ENCODE assay signal across 24 cellular contexts in the genomic region with DNA sequence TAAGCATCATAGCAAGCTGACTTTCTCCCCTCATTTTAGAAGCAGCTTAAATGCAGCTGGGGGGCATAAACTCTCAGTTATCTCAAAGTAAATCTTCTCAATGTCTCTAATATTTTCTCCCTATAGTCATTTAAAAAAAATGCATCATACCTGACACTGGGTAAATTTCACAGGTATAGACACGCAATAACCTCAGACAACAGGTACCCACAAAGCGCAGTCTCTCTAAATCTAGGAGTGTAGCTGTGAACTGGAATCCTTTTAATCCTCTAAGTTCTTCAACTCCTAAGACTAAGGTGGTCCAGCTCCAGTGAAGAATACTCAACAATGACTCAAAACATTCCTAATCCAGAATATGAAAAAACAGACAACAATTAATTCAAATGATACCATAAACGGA.
"Had no signal": no experiment of that assay in that cellular context is flagged by ENCODE, and none has a peak within 500 bp of the region (broad histone marks: within the 10 kb centered on the region; RNA-seq: fewer than 3 reads in every experiment).

No MANE protein-coding gene starts in this region.

- H3K4me3 Mint-ChIP-seq: activated CD4-positive, alpha-beta memory T cell treated with anti-CD3 and anti-CD28 coated beads for 36 hours; activated CD8-positive, alpha-beta memory T cell treated with anti-CD3 and anti-CD28 coated beads, Interleukin-2, amount 10 ng/mL, durations not matched to agents 7 days and 5 days; endodermal cell; mesothelial cell of epicardium; natural killer cell had no signal

- H3K27ac Mint-ChIP-seq: activated CD4-positive, alpha-beta memory T cell treated with anti-CD3 and anti-CD28 coated beads for 36 hours; activated CD8-positive, alpha-beta memory T cell treated with anti-CD3 and anti-CD28 coated beads, Interleukin-2, amount 10 ng/mL, durations not matched to agents 7 days and 5 days; endodermal cell; mesothelial cell of epicardium had no signal

- H3K36me3 ChIP-seq: colonic mucosa, WERI-Rb-1 had no signal

- H3K9me3 Mint-ChIP-seq: activated CD4-positive, alpha-beta memory T cell treated with anti-CD3 and anti-CD28 coated beads for 36 hours; endodermal cell; natural killer cell had no signal

- DNase-seq: activated CD4-positive, alpha-beta memory T cell treated with anti-CD3 and anti-CD28 coated beads for 36 hours; activated CD4-positive, alpha-beta T cell treated with anti-CD3 and anti-CD28 coated beads for 1 hour; activated CD8-positive, alpha-beta memory T cell treated with anti-CD3 and anti-CD28 coated beads, Interleukin-2, amount 10 ng/mL, durations not matched to agents 7 days and 5 days; activated gamma-delta T cell; activated naive CD4-positive, alpha-beta T cell treated with anti-CD3 and anti-CD28 coated beads, Interleukin-2, amount 50 U/mL, for 16 hours; activated T-cell treated with anti-CD3 and anti-CD28 coated beads for 4 hours; colonic mucosa; dorsolateral prefrontal cortex; endodermal cell; erythroblast; foreskin fibroblast; left lung; natural killer cell; psoas muscle; stimulated activated CD4-positive, alpha-beta T cell treated with anti-CD3 and anti-CD28 coated beads, Interleukin-4, amount 100 ng/mL, for 24 hours; stomach; T-helper 1 cell; WERI-Rb-1 had no signal

- H3K27me3 ChIP-seq: breast epithelium, colonic mucosa, dorsolateral prefrontal cortex, left lung, right atrium auricular region, stomach, suprapubic skin, tibial nerve had no signal

- H3K27me3 Mint-ChIP-seq: activated CD4-positive, alpha-beta memory T cell treated with anti-CD3 and anti-CD28 coated beads for 36 hours; activated CD8-positive, alpha-beta memory T cell treated with anti-CD3 and anti-CD28 coated beads, Interleukin-2, amount 10 ng/mL, durations not matched to agents 7 days and 5 days had no signal

- H3K4me1 Mint-ChIP-seq: endodermal cell, mesothelial cell of epicardium had no signal

- H3K4me3 ChIP-seq: breast epithelium, colonic mucosa, dorsolateral prefrontal cortex, left lung, lung, psoas muscle, right atrium auricular region, stomach, suprapubic skin, tibial nerve had no signal

- ATAC-seq: activated CD8-positive, alpha-beta memory T cell treated with anti-CD3 and anti-CD28 coated beads, Interleukin-2, amount 10 ng/mL, durations not matched to agents 7 days and 5 days; left lung; natural killer cell; psoas muscle had no signal
